In the genomic region with DNA sequence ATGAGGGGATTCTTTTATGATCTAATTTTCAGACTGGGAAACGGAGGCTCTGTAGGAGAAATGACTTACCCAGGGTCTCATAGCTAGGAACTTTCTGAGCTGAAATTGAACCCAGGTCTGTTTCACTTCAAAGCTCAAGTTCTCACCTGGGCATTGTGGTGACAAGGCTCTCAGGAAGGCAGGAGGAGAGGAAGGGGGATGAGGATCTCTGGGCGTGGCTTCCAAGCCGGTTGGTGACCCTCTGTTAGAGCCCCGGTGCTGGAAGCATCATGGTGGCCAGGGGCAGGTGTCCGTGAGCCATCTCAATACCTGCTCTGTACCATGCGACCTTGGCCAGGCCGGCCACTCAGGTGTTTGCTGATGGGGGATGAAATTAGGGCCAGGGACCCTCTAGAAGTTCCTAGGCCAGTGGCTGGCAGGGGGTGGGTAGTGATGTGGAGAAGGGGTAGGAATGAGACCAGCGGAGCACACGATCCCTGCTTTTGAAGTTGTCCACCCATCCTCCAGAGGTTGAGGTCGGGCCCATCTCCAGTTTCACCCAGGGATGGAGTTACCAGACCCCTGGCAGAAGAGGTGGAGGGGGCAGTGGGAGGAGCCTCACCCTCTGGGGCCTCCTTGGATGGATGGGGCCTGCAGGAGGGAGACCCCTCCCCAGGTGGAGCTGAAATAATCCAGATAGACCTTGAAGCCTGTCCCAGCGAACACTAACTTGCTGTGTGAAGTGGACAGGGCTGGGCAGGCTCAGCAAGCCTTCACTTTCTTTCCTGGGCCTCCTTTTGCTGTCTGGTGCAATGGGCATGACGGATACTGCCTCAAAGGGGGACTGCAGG, we compare ENCODE assay signal across 1 cellular context.
TF ChIP-seq lines count a peak whose summit lies in the region.

No MANE protein-coding gene starts in this region.

TF ChIP-seq in WTC11, 78 proteins besides CTCF, POLR2A, EP300 and RAD21:
- TF ChIP-seq GABPB1 (CRISPR knock-in tag; IDR thresholded peaks at IDR 0.05) (no peak), NR3C1 (CRISPR knock-in tag; conservative IDR thresholded peaks at IDR 0.05; ENCODE audit: low read depth) (no peak), FOXK1 (CRISPR knock-in tag; IDR thresholded peaks at IDR 0.05) (0 out of 2 replicates have a peak, but pooled peaks have one; percentile 23), MYBL2 (CRISPR knock-in tag; IDR thresholded peaks at IDR 0.05) (no peak)
